ENCODE assay signal across 11 cellular contexts in genomic region chr9:128102861-128103588, GRCh38. TPM values are rescaled to one million over a fixed set of nuclear protein-coding genes. Genes with fewer than 3 reads are reported as not detected.
DNase-seq lines count a peak whose midpoint lies in the region; ATAC-seq, FAIRE-seq and TF ChIP-seq lines count a peak whose summit lies in the region.
"Had no signal": no experiment of that assay in that cellular context is flagged by ENCODE, and none has a peak within 500 bp of the region (broad histone marks: within the 10 kb centered on the region; RNA-seq: fewer than 3 reads in every experiment).

No MANE protein-coding gene starts in this region.

- FAIRE-seq in kidney (lab: Jason Lieb, UNC) = no peak
- FAIRE-seq: GM12878 had no signal

- intact Hi-C loops in kidney (cut with DNase I) = no loop called here
- intact Hi-C loops in stomach (cut with DNase I; ENCODE audit: low total_unique reads) = no loop called here

- peaks cover 51% of the 10 kb centered on the region for H3K4me1 Mint-ChIP-seq in activated CD4-positive, alpha-beta T cell treated with anti-CD3 and anti-CD28 coated beads, Interleukin-2, amount 10 ng/mL, durations not matched to agents 7 days and 5 days

- no peak for TF ChIP-seq EP300 in stomach (IDR thresholded peaks at IDR 0.05)

- H3K27ac ChIP-seq in WERI-Rb-1 = peak overlapping the region; percentile 37
- peak overlapping the region; percentile 86 to 98 for H3K27ac ChIP-seq in kidney (ENCODE audit: low read depth in 2 of 2, low read length in 2 of 2)
- H3K27ac ChIP-seq in stomach = peak overlapping the region; percentile 69 to 97 (median 93)

- peaks cover 50 to 54% of the 10 kb centered on the region in 2 donors for H3K4me1 ChIP-seq in kidney (ENCODE audit: control insufficient read depth in 1 of 2, insufficient read depth in 1 of 2, low read depth in 1 of 2, low read length in 2 of 2)
- peaks cover 50 to 90% (median 81%) of the 10 kb centered on the region in 4 donors for H3K4me1 ChIP-seq in stomach

- no peak for DNase-seq in activated CD4-positive, alpha-beta T cell treated with anti-CD3 and anti-CD28 coated beads, Interleukin-2, amount 10 ng/mL, durations not matched to agents 7 days and 5 days
- DNase-seq in activated CD4-positive, alpha-beta T cell treated with anti-CD3 and anti-CD28 coated beads for 48 hours = no peak
- DNase-seq in WERI-Rb-1 (peak; percentile 48), kidney (peak; percentile 74), stomach (peak; percentile 90), AML-193 (lab: John Stamatoyannopoulos, UW) (no peak), epidermal melanocyte (ENCODE audit: insufficient read length, low spot score) (no peak)
- DNase-seq: activated CD4-positive, CD25-positive, alpha-beta regulatory T cell treated with anti-CD3 and anti-CD28 coated beads, Interleukin-2, amount 50 U/mL, for 72 hours; NCI-H82 had no signal

- H3K36me3 ChIP-seq in WERI-Rb-1 = peaks cover 78% of the 10 kb centered on the region
- H3K36me3 ChIP-seq in kidney (ENCODE audit: control insufficient read depth in 1 of 2, insufficient read depth in 2 of 2, low read length in 2 of 2) = peaks cover 40 to 57% of the 10 kb centered on the region in 2 donors
- H3K36me3 ChIP-seq in stomach = peaks cover 66 to 74% (median 72%) of the 10 kb centered on the region in 4 donors

- H3K4me3 ChIP-seq in WERI-Rb-1 (ENCODE audit: low read depth, low read length) (no peak overlapping the region), kidney (ENCODE audit: low read length in 2 of 2) (no peak overlapping the region), stomach (peak overlapping the region in 1 of 4 donors; percentile 1)
- H3K4me3 ChIP-seq: GM12878 had no signal

- no peak for TF ChIP-seq POLR2A in stomach (IDR thresholded peaks at IDR 0.05)

- peak overlapping the region; percentile 83 for H3K27ac Mint-ChIP-seq in activated CD4-positive, alpha-beta T cell treated with anti-CD3 and anti-CD28 coated beads, Interleukin-2, amount 10 ng/mL, durations not matched to agents 7 days and 5 days

- peak overlapping the region; percentile 9 to 47 for H3K9ac ChIP-seq in kidney (ENCODE audit: low read length in 2 of 2)

- H3K9me3 ChIP-seq in WERI-Rb-1 (ENCODE audit: severe bottlenecking) (no peaks in the 10 kb centered on the region), kidney (ENCODE audit: control insufficient read depth in 1 of 2, low read length in 2 of 2) (no peaks in the 10 kb centered on the region), stomach (no peaks in the 10 kb centered on the region)

- CTCF ChIA-PET in activated CD4-positive, alpha-beta T cell treated with anti-CD3 and anti-CD28 coated beads, Interleukin-2, amount 10 ng/mL, durations not matched to agents 7 days and 5 days (lab: Charles Lee) = interaction anchor here (0.6 to 7.7 kb wide), 3 partner anchors 10 to 50 kb away, joined by 4 to 54 read pairs (median 5); no protein-coding TSS in a partner anchor

- H3K9me3 Mint-ChIP-seq in activated CD4-positive, alpha-beta T cell treated with anti-CD3 and anti-CD28 coated beads, Interleukin-2, amount 10 ng/mL, durations not matched to agents 7 days and 5 days = no peaks in the 10 kb centered on the region

- ATAC-seq in HG03097 (IDR thresholded peaks at IDR 0.05; ENCODE audit: low FRiP score, unreplicated experiment) = no peak

- TF ChIP-seq CTCF in WERI-Rb-1 (IDR thresholded peaks at IDR 0.05; ENCODE audit: low read depth, low read length) (no peak), kidney (IDR thresholded peaks at IDR 0.05; ENCODE audit: borderline replicate concordance, extremely low read depth, insufficient read depth) (no peak), stomach (IDR thresholded peaks at IDR 0.05) (no peak)

- WGBS in stomach, 5 donors = 48 to 75% (median 52%) methylated on average over 16 to 23 of the region's 23 CpGs

- peaks cover 51% of the 10 kb centered on the region for H3K36me3 Mint-ChIP-seq in activated CD4-positive, alpha-beta T cell treated with anti-CD3 and anti-CD28 coated beads, Interleukin-2, amount 10 ng/mL, durations not matched to agents 7 days and 5 days (ENCODE audit: low read depth)

- no peak overlapping the region for H3K4me3 Mint-ChIP-seq in activated CD4-positive, alpha-beta T cell treated with anti-CD3 and anti-CD28 coated beads, Interleukin-2, amount 10 ng/mL, durations not matched to agents 7 days and 5 days

- H3K27me3 ChIP-seq in WERI-Rb-1 (ENCODE audit: insufficient read depth, low read depth, severe bottlenecking) (no peaks in the 10 kb centered on the region), stomach (no peaks in the 10 kb centered on the region)

- POLR2A ChIA-PET in activated CD4-positive, alpha-beta T cell treated with anti-CD3 and anti-CD28 coated beads, Interleukin-2, amount 10 ng/mL, durations not matched to agents 7 days and 5 days (lab: Charles Lee) = no interaction called here

- no peaks in the 10 kb centered on the region for H3K27me3 Mint-ChIP-seq in activated CD4-positive, alpha-beta T cell treated with anti-CD3 and anti-CD28 coated beads, Interleukin-2, amount 10 ng/mL, durations not matched to agents 7 days and 5 days

RNA-seq across cellular contexts. Expression of gene PTGES2, which starts 24.5 kb away (rescaled TPM):
- total RNA-seq in activated CD4-positive, alpha-beta T cell treated with anti-CD3 and anti-CD28 coated beads, Interleukin-2, amount 10 ng/mL, durations not matched to agents 7 days and 5 days = 10 to 100 TPM; 57.2 to 59.9 TPM
- total RNA-seq in kidney (64.1 TPM), stomach (100 to 1,000 TPM in 3 of 5 donors, 10 to 100 TPM in 2; 47.2 to 570 (median 125) TPM)
- polyA plus RNA-seq in kidney (ENCODE audit: insufficient read depth, low read depth, low replicate concordance) (117 TPM), stomach (10 to 100 TPM; 50.1 to 69.9 (median 58.3) TPM)

RNA-seq across cellular contexts. Expression of gene SLC25A25, which starts 35.0 kb away (rescaled TPM):
- total RNA-seq in activated CD4-positive, alpha-beta T cell treated with anti-CD3 and anti-CD28 coated beads, Interleukin-2, amount 10 ng/mL, durations not matched to agents 7 days and 5 days = 10 to 100 TPM; 14.6 to 18.4 TPM
- 24.9 TPM for total RNA-seq in kidney
- 20.4 TPM for polyA plus RNA-seq in kidney (ENCODE audit: insufficient read depth, low read depth, low replicate concordance)
- 10 to 100 TPM; 12.3 to 37.1 (median 32.6) TPM for total RNA-seq in stomach
- polyA plus RNA-seq in stomach = 1 to 10 TPM; 7.9 to 9.2 (median 8.1) TPM

RNA-seq across cellular contexts. Expression of gene NAIF1, which starts 35.9 kb away (rescaled TPM):
- 10 to 100 TPM; 13.9 to 14.2 TPM for total RNA-seq in activated CD4-positive, alpha-beta T cell treated with anti-CD3 and anti-CD28 coated beads, Interleukin-2, amount 10 ng/mL, durations not matched to agents 7 days and 5 days
- total RNA-seq in kidney = 12.3 TPM
- 9.7 TPM for polyA plus RNA-seq in kidney (ENCODE audit: insufficient read depth, low read depth, low replicate concordance)
- total RNA-seq in stomach = 10 to 100 TPM in 2 of 5 donors, 1 to 10 TPM in 3; 1.8 to 40.3 (median 6.7) TPM
- 10 to 100 TPM in 1 of 3 donors, 1 to 10 TPM in 2; 7.0 to 10.3 (median 8.7) TPM for polyA plus RNA-seq in stomach

RNA-seq across cellular contexts. Expression of gene LCN2, which starts 46.2 kb away (rescaled TPM):
- total RNA-seq in activated CD4-positive, alpha-beta T cell treated with anti-CD3 and anti-CD28 coated beads, Interleukin-2, amount 10 ng/mL, durations not matched to agents 7 days and 5 days = not detected
- total RNA-seq in kidney = 198 TPM
- 8.2 TPM for polyA plus RNA-seq in kidney (ENCODE audit: insufficient read depth, low read depth, low replicate concordance)
- 100 to 1,000 TPM in 3 of 5 donors, 10 to 100 TPM in 1, not detected in 1; 10.8 to 756 (median 444) TPM for total RNA-seq in stomach
- polyA plus RNA-seq in stomach = 100 to 1,000 TPM in 2 of 3 donors, 10 to 100 TPM in 1; 33.1 to 922 (median 369) TPM
- total RNA-seq: GM12878 had no signal
- polyA plus RNA-seq: GM12878 had no signal

RNA-seq across cellular contexts. Expression of gene BBLN, which starts 57.0 kb away (rescaled TPM):
- total RNA-seq in activated CD4-positive, alpha-beta T cell treated with anti-CD3 and anti-CD28 coated beads, Interleukin-2, amount 10 ng/mL, durations not matched to agents 7 days and 5 days = 10 to 100 TPM; 92.5 to 94.2 TPM
- total RNA-seq in kidney (55.6 TPM), stomach (100 to 1,000 TPM in 2 of 5 donors, 10 to 100 TPM in 2, not detected in 1; 17.8 to 193 (median 113) TPM)
- polyA plus RNA-seq in kidney (ENCODE audit: insufficient read depth, low read depth, low replicate concordance) (192 TPM), stomach (100 to 1,000 TPM; 108 to 161 (median 147) TPM)

Comparison
In these comparisons a context has a peak if more than half of its experiments do, and no peak if none do; other contexts are left out.
1. DNase-seq: peak in WERI-Rb-1 (single experiment), kidney (single experiment) and stomach (single experiment); none in activated CD4-positive, alpha-beta T cell treated with anti-CD3 and anti-CD28 coated beads, Interleukin-2, amount 10 ng/mL, durations not matched to agents 7 days and 5 days (single experiment), activated CD4-positive, alpha-beta T cell treated with anti-CD3 and anti-CD28 coated beads for 48 hours (single experiment), AML-193 (0 of 2) and epidermal melanocyte (single experiment).
2. H3K27ac ChIP-seq: peak in every context shown above with its lines; median percentile 93 in stomach; 92 in kidney; 37 in WERI-Rb-1.